ENCODE assay signal across 1 cellular context in the genomic region with DNA sequence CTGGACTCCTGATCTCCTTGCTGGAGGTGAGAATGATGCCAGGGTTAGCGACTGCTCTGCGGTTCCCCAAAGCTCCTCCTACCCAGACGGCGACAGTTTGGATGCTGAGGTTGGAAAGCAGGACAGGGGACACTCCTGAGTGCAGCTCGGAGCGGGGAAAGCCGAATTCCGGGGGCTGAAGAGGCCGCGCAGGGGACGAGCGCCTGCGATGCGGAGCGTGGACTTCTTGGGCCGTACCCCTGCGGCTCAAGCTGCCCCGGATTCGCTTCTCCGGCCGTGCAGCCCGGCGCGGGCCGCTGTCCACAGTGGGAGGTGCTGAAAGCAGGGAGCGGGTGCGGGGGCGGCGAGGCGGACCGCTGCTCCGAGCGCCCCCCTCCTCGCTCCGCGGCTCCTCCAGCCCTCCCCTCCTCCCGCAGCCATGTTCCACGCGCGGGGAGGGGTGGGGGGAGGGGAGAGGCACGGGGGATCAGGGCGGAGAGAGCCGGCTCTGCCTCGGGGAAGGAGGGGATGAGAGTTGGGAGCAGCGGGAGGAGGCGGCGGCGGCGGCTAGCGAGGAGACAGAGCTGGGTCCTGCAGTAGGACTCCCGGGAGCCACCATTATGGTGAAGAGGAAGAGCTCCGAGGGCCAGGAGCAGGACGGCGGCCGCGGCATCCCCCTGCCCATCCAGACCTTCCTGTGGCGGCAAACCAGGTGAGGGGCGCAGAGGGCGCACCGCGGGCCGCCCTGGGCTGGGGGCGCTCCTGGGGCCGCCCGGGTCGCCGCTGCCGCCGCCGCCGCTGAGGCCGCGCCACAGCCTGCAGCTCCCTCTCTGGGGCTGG.
TF ChIP-seq lines count a peak whose summit lies in the region.

A gene with protein sequence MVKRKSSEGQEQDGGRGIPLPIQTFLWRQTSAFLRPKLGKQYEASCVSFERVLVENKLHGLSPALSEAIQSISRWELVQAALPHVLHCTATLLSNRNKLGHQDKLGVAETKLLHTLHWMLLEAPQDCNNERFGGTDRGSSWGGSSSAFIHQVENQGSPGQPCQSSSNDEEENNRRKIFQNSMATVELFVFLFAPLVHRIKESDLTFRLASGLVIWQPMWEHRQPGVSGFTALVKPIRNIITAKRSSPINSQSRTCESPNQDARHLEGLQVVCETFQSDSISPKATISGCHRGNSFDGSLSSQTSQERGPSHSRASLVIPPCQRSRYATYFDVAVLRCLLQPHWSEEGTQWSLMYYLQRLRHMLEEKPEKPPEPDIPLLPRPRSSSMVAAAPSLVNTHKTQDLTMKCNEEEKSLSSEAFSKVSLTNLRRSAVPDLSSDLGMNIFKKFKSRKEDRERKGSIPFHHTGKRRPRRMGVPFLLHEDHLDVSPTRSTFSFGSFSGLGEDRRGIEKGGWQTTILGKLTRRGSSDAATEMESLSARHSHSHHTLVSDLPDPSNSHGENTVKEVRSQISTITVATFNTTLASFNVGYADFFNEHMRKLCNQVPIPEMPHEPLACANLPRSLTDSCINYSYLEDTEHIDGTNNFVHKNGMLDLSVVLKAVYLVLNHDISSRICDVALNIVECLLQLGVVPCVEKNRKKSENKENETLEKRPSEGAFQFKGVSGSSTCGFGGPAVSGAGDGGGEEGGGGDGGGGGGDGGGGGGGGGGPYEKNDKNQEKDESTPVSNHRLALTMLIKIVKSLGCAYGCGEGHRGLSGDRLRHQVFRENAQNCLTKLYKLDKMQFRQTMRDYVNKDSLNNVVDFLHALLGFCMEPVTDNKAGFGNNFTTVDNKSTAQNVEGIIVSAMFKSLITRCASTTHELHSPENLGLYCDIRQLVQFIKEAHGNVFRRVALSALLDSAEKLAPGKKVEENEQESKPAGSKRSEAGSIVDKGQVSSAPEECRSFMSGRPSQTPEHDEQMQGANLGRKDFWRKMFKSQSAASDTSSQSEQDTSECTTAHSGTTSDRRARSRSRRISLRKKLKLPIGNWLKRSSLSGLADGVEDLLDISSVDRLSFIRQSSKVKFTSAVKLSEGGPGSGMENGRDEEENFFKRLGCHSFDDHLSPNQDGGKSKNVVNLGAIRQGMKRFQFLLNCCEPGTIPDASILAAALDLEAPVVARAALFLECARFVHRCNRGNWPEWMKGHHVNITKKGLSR (N-terminal part only) (plus strand): TSS at position 359 of the 819 bp plus-strand sequence. CDS start 241 bp downstream, at position 600.

TF ChIP-seq in HepG2, 621 proteins besides CTCF, POLR2A, EP300 and RAD21 (continued from another document and continues in another):
- TF ChIP-seq KDM5A (IDR thresholded peaks at IDR 0.05; ENCODE audit: borderline replicate concordance, low read length) (no peak), ZNF878 (CRISPR knock-in tag; IDR thresholded peaks at IDR 0.05) (peak; percentile 91), TEAD3 (CRISPR knock-in tag; optimal IDR thresholded peaks at IDR 0.05; ENCODE audit: borderline replicate concordance) (peak; percentile 67), EZH2 (conservative IDR thresholded peaks at IDR 0.05; ENCODE audit: low read depth, low read length) (no peak), FOXK1 (CRISPR knock-in tag; IDR thresholded peaks at IDR 0.05; ENCODE audit: borderline replicate concordance, low read depth) (peak; percentile 87; the same call in 1 of the 2 replicates), TSC22D2 (CRISPR knock-in tag; IDR thresholded peaks at IDR 0.05; ENCODE audit: borderline replicate concordance) (peak; percentile 99), ZNF572 (CRISPR knock-in tag; IDR thresholded peaks at IDR 0.05) (no peak), TCF7L2 (IDR thresholded peaks at IDR 0.05; ENCODE audit: low read depth, low read length) (no peak), ZNF724P (CRISPR knock-in tag; IDR thresholded peaks at IDR 0.05; ENCODE audit: borderline replicate concordance) (peak; percentile 80; the same call in 1 of the 2 replicates), ZSCAN20 (CRISPR knock-in tag; IDR thresholded peaks at IDR 0.05; ENCODE audit: borderline replicate concordance) (peak; percentile 98), GLI4 (CRISPR knock-in tag; IDR thresholded peaks at IDR 0.05; ENCODE audit: borderline replicate concordance) (peak; percentile 83; the same call in 1 of the 2 replicates), SETDB1 (CRISPR knock-in tag; IDR thresholded peaks at IDR 0.05; ENCODE audit: borderline replicate concordance) (no peak), TEAD2 (CRISPR knock-in tag; IDR thresholded peaks at IDR 0.05) (peak; percentile 88; the same call in 1 of the 2 replicates), PRMT3 (CRISPR knock-in tag; IDR thresholded peaks at IDR 0.05; ENCODE audit: borderline replicate concordance, low read depth) (peak; percentile 97; the same call in 1 of the 2 replicates), ZNF343 (CRISPR knock-in tag; IDR thresholded peaks at IDR 0.05) (peak; percentile 96), SALL2 (CRISPR knock-in tag; IDR thresholded peaks at IDR 0.05) (peak; percentile 88), TBX2 (CRISPR knock-in tag; IDR thresholded peaks at IDR 0.05; ENCODE audit: borderline replicate concordance) (peak; percentile 75; the same call in 1 of the 2 replicates), ZNF496 (CRISPR knock-in tag; IDR thresholded peaks at IDR 0.05; ENCODE audit: insufficient replicate concordance) (no peak), MED8 (CRISPR knock-in tag; IDR thresholded peaks at IDR 0.05; ENCODE audit: insufficient replicate concordance) (peak; percentile 42), ZNF792 (CRISPR knock-in tag; IDR thresholded peaks at IDR 0.05) (peak; percentile 98), KLF9 (CRISPR knock-in tag; IDR thresholded peaks at IDR 0.05; ENCODE audit: low read depth) (peak; percentile 90; the same call in 1 of the 2 replicates), ZNF335 (CRISPR knock-in tag; IDR thresholded peaks at IDR 0.05) (peak; percentile 89), ETV6 (CRISPR knock-in tag; conservative IDR thresholded peaks at IDR 0.05) (peak; percentile 97), SRSF9 (IDR thresholded peaks at IDR 0.05; ENCODE audit: borderline replicate concordance, insufficient read depth, low read depth, low read length, poor library complexity, severe bottlenecking) (no peak), ZNF446 (CRISPR knock-in tag; IDR thresholded peaks at IDR 0.05) (peak; percentile 81; the same call in 1 of the 2 replicates), U2AF1 (optimal IDR thresholded peaks at IDR 0.05; ENCODE audit: low read depth, low read length) (no peak), ZNF563 (CRISPR knock-in tag; IDR thresholded peaks at IDR 0.05) (peak; percentile 97), FIP1L1 (IDR thresholded peaks at IDR 0.05; ENCODE audit: borderline replicate concordance, insufficient read depth, low read depth, low read length) (no peak)
- TF ChIP-seq, protein P1, sequence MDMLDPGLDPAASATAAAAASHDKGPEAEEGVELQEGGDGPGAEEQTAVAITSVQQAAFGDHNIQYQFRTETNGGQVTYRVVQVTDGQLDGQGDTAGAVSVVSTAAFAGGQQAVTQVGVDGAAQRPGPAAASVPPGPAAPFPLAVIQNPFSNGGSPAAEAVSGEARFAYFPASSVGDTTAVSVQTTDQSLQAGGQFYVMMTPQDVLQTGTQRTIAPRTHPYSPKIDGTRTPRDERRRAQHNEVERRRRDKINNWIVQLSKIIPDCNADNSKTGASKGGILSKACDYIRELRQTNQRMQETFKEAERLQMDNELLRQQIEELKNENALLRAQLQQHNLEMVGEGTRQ (IDR thresholded peaks at IDR 0.05; ENCODE audit: low read depth, low read length): no peak
- TF ChIP-seq, protein P1 (CRISPR knock-in tag; IDR thresholded peaks at IDR 0.05; ENCODE audit: borderline replicate concordance): no peak
- TF ChIP-seq, protein P2, sequence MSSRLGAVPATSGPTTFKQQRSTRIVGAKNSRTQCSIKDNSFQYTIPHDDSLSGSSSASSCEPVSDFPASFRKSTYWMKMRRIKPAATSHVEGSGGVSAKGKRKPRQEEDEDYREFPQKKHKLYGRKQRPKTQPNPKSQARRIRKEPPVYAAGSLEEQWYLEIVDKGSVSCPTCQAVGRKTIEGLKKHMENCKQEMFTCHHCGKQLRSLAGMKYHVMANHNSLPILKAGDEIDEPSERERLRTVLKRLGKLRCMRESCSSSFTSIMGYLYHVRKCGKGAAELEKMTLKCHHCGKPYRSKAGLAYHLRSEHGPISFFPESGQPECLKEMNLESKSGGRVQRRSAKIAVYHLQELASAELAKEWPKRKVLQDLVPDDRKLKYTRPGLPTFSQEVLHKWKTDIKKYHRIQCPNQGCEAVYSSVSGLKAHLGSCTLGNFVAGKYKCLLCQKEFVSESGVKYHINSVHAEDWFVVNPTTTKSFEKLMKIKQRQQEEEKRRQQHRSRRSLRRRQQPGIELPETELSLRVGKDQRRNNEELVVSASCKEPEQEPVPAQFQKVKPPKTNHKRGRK (CRISPR knock-in tag; IDR thresholded peaks at IDR 0.05): no peak
- TF ChIP-seq, protein P3, sequence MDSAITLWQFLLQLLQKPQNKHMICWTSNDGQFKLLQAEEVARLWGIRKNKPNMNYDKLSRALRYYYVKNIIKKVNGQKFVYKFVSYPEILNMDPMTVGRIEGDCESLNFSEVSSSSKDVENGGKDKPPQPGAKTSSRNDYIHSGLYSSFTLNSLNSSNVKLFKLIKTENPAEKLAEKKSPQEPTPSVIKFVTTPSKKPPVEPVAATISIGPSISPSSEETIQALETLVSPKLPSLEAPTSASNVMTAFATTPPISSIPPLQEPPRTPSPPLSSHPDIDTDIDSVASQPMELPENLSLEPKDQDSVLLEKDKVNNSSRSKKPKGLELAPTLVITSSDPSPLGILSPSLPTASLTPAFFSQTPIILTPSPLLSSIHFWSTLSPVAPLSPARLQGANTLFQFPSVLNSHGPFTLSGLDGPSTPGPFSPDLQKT (CRISPR knock-in tag; IDR thresholded peaks at IDR 0.05; ENCODE audit: borderline replicate concordance): no peak
- TF ChIP-seq, protein P4, sequence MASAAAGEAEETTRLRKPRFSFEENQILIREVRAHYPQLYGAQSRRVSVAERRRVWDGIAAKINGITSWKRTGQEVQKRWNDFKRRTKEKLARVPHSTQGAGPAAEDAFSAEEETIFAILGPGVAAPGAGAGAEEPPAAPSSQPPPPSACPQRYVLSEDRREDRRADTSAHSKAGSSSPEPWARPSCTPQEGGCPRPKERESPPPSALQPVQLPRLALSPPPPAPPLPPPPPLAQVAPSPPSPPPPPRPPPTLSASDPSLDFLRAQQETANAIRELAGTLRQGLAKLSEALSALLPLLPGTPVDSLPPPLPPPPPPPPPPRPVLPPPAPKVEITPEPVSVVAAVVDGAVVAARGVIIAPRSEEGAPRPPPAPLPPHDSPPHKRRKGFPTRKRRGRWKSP (CRISPR knock-in tag; IDR thresholded peaks at IDR 0.05): peak; percentile 94
- TF ChIP-seq, protein P5, sequence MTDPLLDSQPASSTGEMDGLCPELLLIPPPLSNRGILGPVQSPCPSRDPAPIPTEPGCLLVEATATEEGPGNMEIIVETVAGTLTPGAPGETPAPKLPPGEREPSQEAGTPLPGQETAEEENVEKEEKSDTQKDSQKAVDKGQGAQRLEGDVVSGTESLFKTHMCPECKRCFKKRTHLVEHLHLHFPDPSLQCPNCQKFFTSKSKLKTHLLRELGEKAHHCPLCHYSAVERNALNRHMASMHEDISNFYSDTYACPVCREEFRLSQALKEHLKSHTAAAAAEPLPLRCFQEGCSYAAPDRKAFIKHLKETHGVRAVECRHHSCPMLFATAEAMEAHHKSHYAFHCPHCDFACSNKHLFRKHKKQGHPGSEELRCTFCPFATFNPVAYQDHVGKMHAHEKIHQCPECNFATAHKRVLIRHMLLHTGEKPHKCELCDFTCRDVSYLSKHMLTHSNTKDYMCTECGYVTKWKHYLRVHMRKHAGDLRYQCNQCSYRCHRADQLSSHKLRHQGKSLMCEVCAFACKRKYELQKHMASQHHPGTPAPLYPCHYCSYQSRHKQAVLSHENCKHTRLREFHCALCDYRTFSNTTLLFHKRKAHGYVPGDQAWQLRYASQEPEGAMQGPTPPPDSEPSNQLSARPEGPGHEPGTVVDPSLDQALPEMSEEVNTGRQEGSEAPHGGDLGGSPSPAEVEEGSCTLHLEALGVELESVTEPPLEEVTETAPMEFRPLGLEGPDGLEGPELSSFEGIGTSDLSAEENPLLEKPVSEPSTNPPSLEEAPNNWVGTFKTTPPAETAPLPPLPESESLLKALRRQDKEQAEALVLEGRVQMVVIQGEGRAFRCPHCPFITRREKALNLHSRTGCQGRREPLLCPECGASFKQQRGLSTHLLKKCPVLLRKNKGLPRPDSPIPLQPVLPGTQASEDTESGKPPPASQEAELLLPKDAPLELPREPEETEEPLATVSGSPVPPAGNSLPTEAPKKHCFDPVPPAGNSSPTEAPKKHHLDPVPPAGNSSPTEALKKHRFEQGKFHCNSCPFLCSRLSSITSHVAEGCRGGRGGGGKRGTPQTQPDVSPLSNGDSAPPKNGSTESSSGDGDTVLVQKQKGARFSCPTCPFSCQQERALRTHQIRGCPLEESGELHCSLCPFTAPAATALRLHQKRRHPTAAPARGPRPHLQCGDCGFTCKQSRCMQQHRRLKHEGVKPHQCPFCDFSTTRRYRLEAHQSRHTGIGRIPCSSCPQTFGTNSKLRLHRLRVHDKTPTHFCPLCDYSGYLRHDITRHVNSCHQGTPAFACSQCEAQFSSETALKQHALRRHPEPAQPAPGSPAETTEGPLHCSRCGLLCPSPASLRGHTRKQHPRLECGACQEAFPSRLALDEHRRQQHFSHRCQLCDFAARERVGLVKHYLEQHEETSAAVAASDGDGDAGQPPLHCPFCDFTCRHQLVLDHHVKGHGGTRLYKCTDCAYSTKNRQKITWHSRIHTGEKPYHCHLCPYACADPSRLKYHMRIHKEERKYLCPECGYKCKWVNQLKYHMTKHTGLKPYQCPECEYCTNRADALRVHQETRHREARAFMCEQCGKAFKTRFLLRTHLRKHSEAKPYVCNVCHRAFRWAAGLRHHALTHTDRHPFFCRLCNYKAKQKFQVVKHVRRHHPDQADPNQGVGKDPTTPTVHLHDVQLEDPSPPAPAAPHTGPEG (CRISPR knock-in tag; IDR thresholded peaks at IDR 0.05): peak; percentile 90
- TF ChIP-seq, protein P6, sequence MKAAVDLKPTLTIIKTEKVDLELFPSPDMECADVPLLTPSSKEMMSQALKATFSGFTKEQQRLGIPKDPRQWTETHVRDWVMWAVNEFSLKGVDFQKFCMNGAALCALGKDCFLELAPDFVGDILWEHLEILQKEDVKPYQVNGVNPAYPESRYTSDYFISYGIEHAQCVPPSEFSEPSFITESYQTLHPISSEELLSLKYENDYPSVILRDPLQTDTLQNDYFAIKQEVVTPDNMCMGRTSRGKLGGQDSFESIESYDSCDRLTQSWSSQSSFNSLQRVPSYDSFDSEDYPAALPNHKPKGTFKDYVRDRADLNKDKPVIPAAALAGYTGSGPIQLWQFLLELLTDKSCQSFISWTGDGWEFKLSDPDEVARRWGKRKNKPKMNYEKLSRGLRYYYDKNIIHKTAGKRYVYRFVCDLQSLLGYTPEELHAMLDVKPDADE (CRISPR knock-in tag; IDR thresholded peaks at IDR 0.05): peak; percentile 98
- TF ChIP-seq, protein P7, sequence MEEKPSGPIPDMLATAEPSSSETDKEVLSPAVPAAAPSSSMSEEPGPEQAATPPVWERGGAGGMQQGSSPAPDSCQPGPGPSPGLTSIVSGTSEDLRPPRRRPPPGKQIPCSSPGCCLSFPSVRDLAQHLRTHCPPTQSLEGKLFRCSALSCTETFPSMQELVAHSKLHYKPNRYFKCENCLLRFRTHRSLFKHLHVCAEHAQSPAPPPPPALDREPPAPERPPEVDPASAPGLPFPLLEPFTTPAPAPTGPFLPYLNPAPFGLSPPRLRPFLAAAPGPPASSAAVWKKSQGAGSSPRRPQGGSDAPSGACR (CRISPR knock-in tag; IDR thresholded peaks at IDR 0.05): peak; percentile 57; the same call in 1 of the 2 replicates
